8 cellular contexts compared by ENCODE assay signal in the genomic region with DNA sequence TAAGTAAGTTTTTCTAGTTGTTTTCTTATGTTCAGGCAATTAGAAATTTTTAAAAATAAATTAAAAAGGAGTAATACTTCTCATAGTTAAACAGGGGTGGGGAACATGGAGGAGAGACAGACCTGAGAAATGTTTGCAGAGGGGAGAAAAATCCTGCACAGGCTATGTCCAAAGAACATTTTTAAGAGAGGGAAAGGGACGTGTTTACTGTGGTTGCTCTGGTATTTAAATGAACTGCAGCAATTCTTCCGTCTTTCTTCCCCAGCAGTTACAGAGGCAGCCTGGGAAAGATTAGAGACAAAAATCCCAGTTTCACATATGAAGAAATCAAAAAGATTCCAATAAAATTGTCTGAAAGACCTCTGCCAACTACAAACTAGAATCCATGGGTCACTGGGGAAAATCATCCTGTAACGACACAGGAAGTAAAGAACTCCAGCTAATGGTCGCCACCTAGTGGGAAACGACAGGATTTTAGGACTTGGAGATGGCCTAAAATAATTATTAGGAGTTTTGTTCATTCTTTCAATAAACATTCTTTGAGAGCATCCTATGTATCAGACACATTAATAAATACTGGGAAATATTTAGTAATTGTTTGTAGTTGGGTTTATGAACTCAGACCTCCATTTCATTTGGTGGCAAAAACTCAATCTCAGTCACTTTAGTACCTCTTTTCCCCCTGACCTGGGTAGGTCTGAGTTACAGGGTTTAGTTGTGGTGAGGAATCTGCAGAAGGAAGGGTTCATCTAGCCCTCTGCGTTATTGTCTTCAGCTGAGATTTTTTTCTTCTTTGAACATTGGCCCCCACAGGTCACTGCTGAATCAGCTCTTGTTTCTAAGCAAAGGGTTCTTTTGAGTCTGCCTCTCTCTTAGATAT.
DNase-seq lines count a peak whose midpoint lies in the region; ATAC-seq lines count a peak whose summit lies in the region.

No MANE protein-coding gene starts in this region.

- ATAC-seq in GM21619 (IDR thresholded peaks at IDR 0.05; ENCODE audit: unreplicated experiment) = peak; percentile 88

- H3K27ac Mint-ChIP-seq in immature natural killer cell = peak overlapping the region in 1 of 6 donors; percentile 51

- H3K9me3 Mint-ChIP-seq in immature natural killer cell = no peaks in the 10 kb centered on the region

- DNase-seq in activated gamma-delta T cell treated with Interleukin-2 at 50 U/mL for 16 hours (peak; percentile 33), activated gamma-delta T cell (lab: John Stamatoyannopoulos, UW) (no peak), HT1080 (ENCODE audit: low read depth) (peak; percentile 60), NOMO-1 (lab: John Stamatoyannopoulos, UW; ENCODE audit: unreplicated experiment in 2 of 2) (peak; percentile 47 to 76), brain pericyte (ENCODE audit: low read depth, low spot score) (peak; percentile 15), immature natural killer cell (peak; percentile 36 to 54 (median 50))
- peak; percentile 5 for DNase-seq in stimulated activated CD4-positive, alpha-beta T cell treated with anti-CD3 and anti-CD28 coated beads, Interleukin-4, amount 100 ng/mL, for 24 hours

- H3K4me1 Mint-ChIP-seq in immature natural killer cell = peaks cover 11 to 22% of the 10 kb centered on the region in 2 donors

- H3K36me3 Mint-ChIP-seq in immature natural killer cell = no peaks in the 10 kb centered on the region

- H3K27me3 Mint-ChIP-seq in immature natural killer cell (ENCODE audit: low read depth in 3 of 3) = no peaks in the 10 kb centered on the region

- peak overlapping the region; percentile 19 to 72 (median 64) for H3K4me3 Mint-ChIP-seq in immature natural killer cell
